1 cellular context compared by ENCODE assay signal in the genomic region with DNA sequence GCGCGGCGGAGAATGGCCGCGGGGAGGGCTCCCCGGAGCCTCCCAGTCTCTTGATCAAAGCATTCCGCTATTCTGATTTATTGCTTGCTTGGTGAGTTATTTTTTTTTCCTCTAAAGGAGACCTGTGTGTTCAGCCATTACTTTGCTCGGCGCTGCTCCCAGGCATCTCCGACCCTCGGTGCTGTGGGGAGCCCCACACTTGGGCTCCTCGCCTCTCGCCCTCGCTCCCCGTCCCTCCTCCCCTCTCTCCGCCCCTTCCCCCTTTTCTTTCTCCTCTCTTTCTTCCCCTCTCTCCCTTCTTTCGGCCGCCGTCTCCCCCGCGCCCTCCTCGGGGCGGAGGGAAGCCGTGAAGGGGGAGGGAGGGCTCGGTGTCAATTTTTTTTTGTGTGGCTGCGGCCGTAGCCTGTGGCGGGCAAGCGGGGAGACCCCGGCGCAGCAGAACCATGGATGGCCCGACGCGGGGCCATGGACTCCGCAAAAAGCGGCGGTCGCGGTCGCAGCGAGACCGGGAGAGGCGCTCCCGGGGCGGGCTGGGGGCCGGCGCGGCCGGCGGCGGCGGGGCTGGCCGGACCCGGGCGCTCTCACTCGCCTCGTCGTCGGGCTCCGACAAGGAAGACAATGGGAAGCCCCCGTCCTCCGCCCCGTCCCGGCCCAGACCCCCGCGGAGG.
TF ChIP-seq lines count a peak whose summit lies in the region.

No MANE protein-coding gene starts in this region.

TF ChIP-seq in GM23338, 12 proteins besides CTCF, POLR2A, EP300 and RAD21 (continued from another document):
- TF ChIP-seq, protein P1, sequence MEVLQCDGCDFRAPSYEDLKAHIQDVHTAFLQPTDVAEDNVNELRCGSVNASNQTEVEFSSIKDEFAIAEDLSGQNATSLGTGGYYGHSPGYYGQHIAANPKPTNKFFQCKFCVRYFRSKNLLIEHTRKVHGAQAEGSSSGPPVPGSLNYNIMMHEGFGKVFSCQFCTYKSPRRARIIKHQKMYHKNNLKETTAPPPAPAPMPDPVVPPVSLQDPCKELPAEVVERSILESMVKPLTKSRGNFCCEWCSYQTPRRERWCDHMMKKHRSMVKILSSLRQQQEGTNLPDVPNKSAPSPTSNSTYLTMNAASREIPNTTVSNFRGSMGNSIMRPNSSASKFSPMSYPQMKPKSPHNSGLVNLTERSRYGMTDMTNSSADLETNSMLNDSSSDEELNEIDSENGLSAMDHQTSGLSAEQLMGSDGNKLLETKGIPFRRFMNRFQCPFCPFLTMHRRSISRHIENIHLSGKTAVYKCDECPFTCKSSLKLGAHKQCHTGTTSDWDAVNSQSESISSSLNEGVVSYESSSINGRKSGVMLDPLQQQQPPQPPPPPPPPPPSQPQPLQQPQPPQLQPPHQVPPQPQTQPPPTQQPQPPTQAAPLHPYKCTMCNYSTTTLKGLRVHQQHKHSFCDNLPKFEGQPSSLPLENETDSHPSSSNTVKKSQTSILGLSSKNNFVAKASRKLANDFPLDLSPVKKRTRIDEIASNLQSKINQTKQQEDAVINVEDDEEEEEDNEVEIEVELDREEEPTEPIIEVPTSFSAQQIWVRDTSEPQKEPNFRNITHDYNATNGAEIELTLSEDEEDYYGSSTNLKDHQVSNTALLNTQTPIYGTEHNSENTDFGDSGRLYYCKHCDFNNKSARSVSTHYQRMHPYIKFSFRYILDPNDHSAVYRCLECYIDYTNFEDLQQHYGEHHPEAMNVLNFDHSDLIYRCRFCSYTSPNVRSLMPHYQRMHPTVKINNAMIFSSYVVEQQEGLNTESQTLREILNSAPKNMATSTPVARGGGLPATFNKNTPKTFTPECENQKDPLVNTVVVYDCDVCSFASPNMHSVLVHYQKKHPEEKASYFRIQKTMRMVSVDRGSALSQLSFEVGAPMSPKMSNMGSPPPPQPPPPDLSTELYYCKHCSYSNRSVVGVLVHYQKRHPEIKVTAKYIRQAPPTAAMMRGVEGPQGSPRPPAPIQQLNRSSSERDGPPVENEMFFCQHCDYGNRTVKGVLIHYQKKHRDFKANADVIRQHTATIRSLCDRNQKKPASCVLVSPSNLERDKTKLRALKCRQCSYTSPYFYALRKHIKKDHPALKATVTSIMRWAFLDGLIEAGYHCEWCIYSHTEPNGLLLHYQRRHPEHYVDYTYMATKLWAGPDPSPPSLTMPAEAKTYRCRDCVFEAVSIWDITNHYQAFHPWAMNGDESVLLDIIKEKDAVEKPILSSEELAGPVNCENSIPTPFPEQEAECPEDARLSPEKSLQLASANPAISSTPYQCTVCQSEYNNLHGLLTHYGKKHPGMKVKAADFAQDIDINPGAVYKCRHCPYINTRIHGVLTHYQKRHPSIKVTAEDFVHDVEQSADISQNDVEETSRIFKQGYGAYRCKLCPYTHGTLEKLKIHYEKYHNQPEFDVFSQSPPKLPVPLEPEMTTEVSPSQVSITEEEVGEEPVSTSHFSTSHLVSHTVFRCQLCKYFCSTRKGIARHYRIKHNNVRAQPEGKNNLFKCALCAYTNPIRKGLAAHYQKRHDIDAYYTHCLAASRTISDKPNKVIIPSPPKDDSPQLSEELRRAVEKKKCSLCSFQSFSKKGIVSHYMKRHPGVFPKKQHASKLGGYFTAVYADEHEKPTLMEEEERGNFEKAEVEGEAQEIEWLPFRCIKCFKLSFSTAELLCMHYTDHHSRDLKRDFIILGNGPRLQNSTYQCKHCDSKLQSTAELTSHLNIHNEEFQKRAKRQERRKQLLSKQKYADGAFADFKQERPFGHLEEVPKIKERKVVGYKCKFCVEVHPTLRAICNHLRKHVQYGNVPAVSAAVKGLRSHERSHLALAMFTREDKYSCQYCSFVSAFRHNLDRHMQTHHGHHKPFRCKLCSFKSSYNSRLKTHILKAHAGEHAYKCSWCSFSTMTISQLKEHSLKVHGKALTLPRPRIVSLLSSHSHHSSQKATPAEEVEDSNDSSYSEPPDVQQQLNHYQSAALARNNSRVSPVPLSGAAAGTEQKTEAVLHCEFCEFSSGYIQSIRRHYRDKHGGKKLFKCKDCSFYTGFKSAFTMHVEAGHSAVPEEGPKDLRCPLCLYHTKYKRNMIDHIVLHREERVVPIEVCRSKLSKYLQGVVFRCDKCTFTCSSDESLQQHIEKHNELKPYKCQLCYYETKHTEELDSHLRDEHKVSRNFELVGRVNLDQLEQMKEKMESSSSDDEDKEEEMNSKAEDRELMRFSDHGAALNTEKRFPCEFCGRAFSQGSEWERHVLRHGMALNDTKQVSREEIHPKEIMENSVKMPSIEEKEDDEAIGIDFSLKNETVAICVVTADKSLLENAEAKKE (CRISPR knock-in tag; IDR thresholded peaks at IDR 0.05): no peak
